ENCODE assay signal across 10 cellular contexts in the genomic region with DNA sequence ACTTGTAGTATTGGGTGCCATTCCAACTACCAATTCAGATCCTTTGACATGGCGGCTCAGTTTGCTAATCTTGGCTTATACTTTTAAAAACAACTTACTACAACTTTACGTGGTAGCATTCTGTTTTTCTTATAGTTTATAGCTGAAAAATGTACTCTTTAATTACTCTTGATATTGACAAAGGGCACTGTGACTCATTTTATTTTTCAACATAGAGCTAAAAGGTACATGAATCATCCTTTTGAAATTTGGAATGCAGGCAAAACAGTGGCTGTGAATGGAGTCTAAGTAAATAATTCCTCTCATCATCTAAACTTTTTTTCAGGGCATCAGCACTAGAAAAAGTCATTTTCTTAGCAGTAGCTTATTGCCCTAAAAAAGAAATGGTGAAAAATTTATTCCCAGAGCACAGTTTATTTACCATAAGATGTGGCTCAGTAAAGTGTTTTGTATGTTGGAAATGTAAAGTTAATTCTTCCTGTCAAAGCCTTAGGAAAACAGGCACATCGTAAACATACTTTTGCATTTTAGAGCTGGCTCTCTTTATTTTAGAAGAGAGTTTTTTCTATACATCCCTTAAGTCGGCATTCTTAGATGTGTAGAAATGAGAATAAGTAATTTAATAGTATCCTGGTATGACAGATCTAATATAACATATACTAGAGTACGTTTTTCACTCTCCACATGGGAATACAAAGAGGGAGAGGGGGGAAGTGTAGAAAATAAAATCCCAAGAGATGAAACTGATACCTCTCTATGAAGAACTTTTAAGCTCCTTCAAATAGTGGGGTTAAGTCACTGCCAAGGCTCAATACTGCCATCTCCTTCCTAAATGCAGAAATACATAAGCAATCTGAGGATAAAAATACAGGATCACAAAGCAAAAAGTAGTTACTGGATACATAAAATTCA. TPM values are rescaled to one million over a fixed set of nuclear protein-coding genes. Genes with fewer than 3 reads are reported as not detected.
DNase-seq lines count a peak whose midpoint lies in the region; ATAC-seq, FAIRE-seq and TF ChIP-seq lines count a peak whose summit lies in the region.
"Had no signal": no experiment of that assay in that cellular context is flagged by ENCODE, and none has a peak within 500 bp of the region (broad histone marks: within the 10 kb centered on the region; RNA-seq: fewer than 3 reads in every experiment).

No MANE protein-coding gene starts in this region.

- H3F3A ChIP-seq in PC-9 (ENCODE audit: insufficient read depth, low read depth) = peaks cover 21% of the 10 kb centered on the region

- H4K20me1 ChIP-seq in HCT116 (ENCODE audit: insufficient read depth) = no peaks in the 10 kb centered on the region
- no peaks in the 10 kb centered on the region for H4K20me1 ChIP-seq in PC-9 (ENCODE audit: insufficient read depth)

- peak overlapping the region; percentile 25 for H3K4me2 ChIP-seq in HCT116 (ENCODE audit: low read length)
- peak overlapping the region; percentile 69 for H3K4me2 ChIP-seq in PC-9
- H3K4me2 ChIP-seq: KMS-11 had no signal

- TF ChIP-seq RAD21 in HCT116 (IDR thresholded peaks at IDR 0.05; ENCODE audit: low read depth) = peak; percentile 57

- POLR2A ChIA-PET in A673 (lab: Charles Lee; ENCODE audit: low non-redundant PET) (interaction anchor here (0.5 to 0.6 kb wide), 2 partner anchors 135 to 1960 kb away, joined by 4 to 7 read pairs; no protein-coding TSS in a partner anchor), HCT116 (lab: Charles Lee) (no interaction called here), PC-9 (lab: Charles Lee; ENCODE audit: unreplicated experiment) (interaction anchor here (0.6 kb wide), 2 partner anchors 322 to 463 kb away, joined by 3 to 4 read pairs; no protein-coding TSS in a partner anchor)
- POLR2A ChIA-PET in activated CD4-positive, alpha-beta T cell treated with anti-CD3 and anti-CD28 coated beads, Interleukin-2, amount 10 ng/mL, durations not matched to agents 7 days and 5 days (lab: Charles Lee) = no interaction called here

- no peak; the same call in 1 of the 2 replicates for ATAC-seq in HCT116

- H3K27ac Mint-ChIP-seq in activated CD4-positive, alpha-beta T cell treated with anti-CD3 and anti-CD28 coated beads, Interleukin-2, amount 10 ng/mL, durations not matched to agents 7 days and 5 days = no peak overlapping the region

- H3K9me2 ChIP-seq in HCT116 (ENCODE audit: insufficient read depth) (no peaks in the 10 kb centered on the region), PC-9 (ENCODE audit: insufficient read depth) (no peaks in the 10 kb centered on the region)

- CTCF ChIA-PET in A673 (lab: Charles Lee) (interaction anchor here (0.5 to 2.0 kb wide), 7 partner anchors 18 to 1047 kb away, joined by 3 to 14 read pairs (median 4); no protein-coding TSS in a partner anchor), HCT116 (lab: Charles Lee) (interaction anchor here (0.7 to 2.4 kb wide), 10 partner anchors 8 to 563 kb away, joined by 3 to 22 read pairs (median 4); no protein-coding TSS in a partner anchor), PC-9 (lab: Charles Lee) (interaction anchor here (1.0 to 2.3 kb wide), 6 partner anchors 121 to 563 kb away, joined by 3 to 16 read pairs (median 4); no protein-coding TSS in a partner anchor)
- CTCF ChIA-PET in activated CD4-positive, alpha-beta T cell treated with anti-CD3 and anti-CD28 coated beads, Interleukin-2, amount 10 ng/mL, durations not matched to agents 7 days and 5 days (lab: Charles Lee) = no interaction called here

- H3K9me3 ChIP-seq in A673 (ENCODE audit: low read depth, low read length, poor library complexity, severe bottlenecking) (no peaks in the 10 kb centered on the region), HCT116 (ENCODE audit: control insufficient read depth in 1 of 2, insufficient read depth in 1 of 2, low read depth in 1 of 2, low read length in 2 of 2) (peaks cover 0 to 5% of the 10 kb centered on the region in 2 experiments; a peak in 1 of 4 replicates), PC-9 (ENCODE audit: insufficient read depth, low read depth) (no peaks in the 10 kb centered on the region; the same call in 1 of the 2 replicates)

- no peak overlapping the region for H3K9ac ChIP-seq in HCT116 (ENCODE audit: low read length)
- H3K9ac ChIP-seq: KMS-11 had no signal

- DNase-seq in A673 (ENCODE audit: low spot score) (peak; percentile 85), HCT116 (ENCODE audit: low read depth, low spot score) (peak; percentile 6), PC-9 (peak in 1 of 2 experiments; percentile 76), fibroblast of peridontal ligament (ENCODE audit: extremely low read depth) (peak; percentile 89), RCC 7860 (ENCODE audit: low spot score) (no peak), NAMALWA (ENCODE audit: low spot score) (no peak), GM12892 (ENCODE audit: insufficient read length) (no peak)
- DNase-seq in activated CD4-positive, alpha-beta T cell treated with anti-CD3 and anti-CD28 coated beads, Interleukin-2, amount 10 ng/mL, durations not matched to agents 7 days and 5 days = no peak
- DNase-seq: caudate nucleus had no signal

- H3K4me3 Mint-ChIP-seq in activated CD4-positive, alpha-beta T cell treated with anti-CD3 and anti-CD28 coated beads, Interleukin-2, amount 10 ng/mL, durations not matched to agents 7 days and 5 days = no peak overlapping the region

- no peak for TF ChIP-seq POLR2A in HCT116 (IDR thresholded peaks at IDR 0.05; ENCODE audit: borderline replicate concordance, extremely low read depth, insufficient read depth, insufficient read length)
- no peak for TF ChIP-seq POLR2A in GM12892 (IDR thresholded peaks at IDR 0.05; ENCODE audit: low read depth, low read length)

- H3K36me3 ChIP-seq in A673 (ENCODE audit: insufficient read depth, low read length, poor library complexity, severe bottlenecking) (no peaks in the 10 kb centered on the region), HCT116 (ENCODE audit: control insufficient read depth in 1 of 2, insufficient read depth in 2 of 2, low read length in 2 of 2) (no peaks in the 10 kb centered on the region), PC-9 (ENCODE audit: low read depth) (no peaks in the 10 kb centered on the region)

- H3K4me1 ChIP-seq in A673 (ENCODE audit: insufficient read depth, low read length, poor library complexity, severe bottlenecking) (peaks cover 10% of the 10 kb centered on the region), HCT116 (ENCODE audit: control insufficient read depth in 1 of 2, insufficient read depth in 2 of 2, low read length in 2 of 2) (peaks cover 4 to 14% of the 10 kb centered on the region in 2 experiments; a peak in 3 of 4 replicates), PC-9 (replicated peaks; ENCODE audit: insufficient read depth) (peaks cover 22% of the 10 kb centered on the region)

- BruUV-seq in A673 (replicated peaks; lab: Mats Ljungman, UMichigan) (no TSS peak), HCT116 (replicated peaks; lab: Mats Ljungman, UMichigan) (no TSS peak), PC-9 (replicated peaks; lab: Mats Ljungman, UMichigan) (no TSS peak)

- no peaks in the 10 kb centered on the region for H3K4me1 Mint-ChIP-seq in activated CD4-positive, alpha-beta T cell treated with anti-CD3 and anti-CD28 coated beads, Interleukin-2, amount 10 ng/mL, durations not matched to agents 7 days and 5 days

- H3K27me3 Mint-ChIP-seq in activated CD4-positive, alpha-beta T cell treated with anti-CD3 and anti-CD28 coated beads, Interleukin-2, amount 10 ng/mL, durations not matched to agents 7 days and 5 days = no peaks in the 10 kb centered on the region

- H3K36me3 Mint-ChIP-seq in activated CD4-positive, alpha-beta T cell treated with anti-CD3 and anti-CD28 coated beads, Interleukin-2, amount 10 ng/mL, durations not matched to agents 7 days and 5 days (ENCODE audit: low read depth) = no peaks in the 10 kb centered on the region

- FAIRE-seq in RCC 7860 (lab: Jason Lieb, UNC) = no peak
- FAIRE-seq in GM12892 (lab: Jason Lieb, UNC) = no peak

- RAD21 ChIA-PET in HCT116 (lab: Charles Lee; ENCODE audit: low non-redundant PET in 1 of 2, low total read pairs in 2 of 2, uncharacterized antibody in 2 of 2, unreplicated experiment in 2 of 2) = no interaction called here

- H3K27ac ChIP-seq in A673 (ENCODE audit: low read depth, low read length, poor library complexity, severe bottlenecking) (no peak overlapping the region), HCT116 (ENCODE audit: low read depth, low read length) (peak overlapping the region; percentile 41; the same call in 1 of the 2 replicates), PC-9 (peak overlapping the region; percentile 85)
- H3K27ac ChIP-seq: KMS-11 had no signal

- H3K4me3 ChIP-seq in A673 (ENCODE audit: low read depth, low read length, poor library complexity, severe bottlenecking) (no peak overlapping the region), HCT116 (replicated peaks in 1 of 2; ENCODE audit: low read depth in 1 of 2, low read length in 2 of 2) (no peak overlapping the region), PC-9 (no peak overlapping the region)

- H3K27me3 ChIP-seq in A673 (replicated peaks; ENCODE audit: insufficient read depth, low read depth, low read length, poor library complexity) (no peaks in the 10 kb centered on the region), HCT116 (ENCODE audit: insufficient read depth, low read length) (no peaks in the 10 kb centered on the region), PC-9 (ENCODE audit: insufficient read depth, low read depth) (no peaks in the 10 kb centered on the region)

- TF ChIP-seq CTCF in A673 (conservative IDR thresholded peaks at IDR 0.05; ENCODE audit: low read depth, low read length) (peak; percentile 74), HCT116 (IDR thresholded peaks at IDR 0.05 in 2 of 3, conservative IDR thresholded peaks at IDR 0.05 in 1 of 3; ENCODE audit: borderline replicate concordance in 1 of 3, insufficient read depth in 1 of 3, low read depth in 2 of 3, low read length in 2 of 3) (peak; percentile 19 to 48 (median 36); a peak in 4 of 6 replicates), PC-9 (conservative IDR thresholded peaks at IDR 0.05) (peak; percentile 50)

- peaks cover 2% of the 10 kb centered on the region for H3K9me3 Mint-ChIP-seq in activated CD4-positive, alpha-beta T cell treated with anti-CD3 and anti-CD28 coated beads, Interleukin-2, amount 10 ng/mL, durations not matched to agents 7 days and 5 days

- intact Hi-C loops in A673 (cut with micrococcal nuclease; ENCODE audit: unreplicated experiment) = loop anchor here (5.0 kb wide), 3 partner anchors 185 to 470 kb away; no protein-coding TSS in a partner anchor
- intact Hi-C loops in HCT116 (cut with micrococcal nuclease) = no loop called here
- intact Hi-C loops in PC-9 (cut with micrococcal nuclease; ENCODE audit: unreplicated experiment) = loop anchor here (1.0 to 5.0 kb wide), 6 partner anchors 36 to 469 kb away; partner anchors contain the start of gene PAX9

- H3K79me2 ChIP-seq in HCT116 (ENCODE audit: insufficient read depth, low read length) (no peaks in the 10 kb centered on the region), PC-9 (ENCODE audit: low read depth) (no peaks in the 10 kb centered on the region)

- H2AFZ ChIP-seq in HCT116 (ENCODE audit: low read depth, low read length, poor library complexity, severe bottlenecking) (no peak overlapping the region), PC-9 (peak overlapping the region; percentile 68; the same call in 1 of the 2 replicates)

RNA-seq across cellular contexts. Expression of gene SLC25A21, which starts 55.2 kb away (rescaled TPM):
- total RNA-seq in A673 (2021) = 4.3 and 4.7 TPM in 2 replicates
- total RNA-seq in HCT116 (2021; ENCODE audit: unreplicated experiment) = 3.5 TPM
- 0.55 and 1.1 TPM in 2 replicates for polyA plus RNA-seq in HCT116 (2012)
- total RNA-seq in PC-9 (2021) = 0.38 and 3.2 TPM in 2 replicates
- total RNA-seq in activated CD4-positive, alpha-beta T cell treated with anti-CD3 and anti-CD28 coated beads, Interleukin-2, amount 10 ng/mL, durations not matched to agents 7 days and 5 days = not detected
- polyA plus RNA-seq in GM12892 (2012; ENCODE audit: missing spikeins) = not detected

Comparison
In these comparisons a context has a peak if more than half of its experiments do, and no peak if none do; other contexts are left out.
1. DNase-seq: peak in A673 (single experiment), HCT116 (single experiment) and fibroblast of peridontal ligament (single experiment); none in activated CD4-positive, alpha-beta T cell treated with anti-CD3 and anti-CD28 coated beads, Interleukin-2, amount 10 ng/mL, durations not matched to agents 7 days and 5 days (single experiment), RCC 7860 (single experiment), NAMALWA (single experiment) and GM12892 (single experiment).
2. POLR2A ChIA-PET loops: an anchor here in A673 (0.5 to 0.6 kb wide) and PC-9 (0.6 kb wide); none called in HCT116 and activated CD4-positive, alpha-beta T cell treated with anti-CD3 and anti-CD28 coated beads, Interleukin-2, amount 10 ng/mL, durations not matched to agents 7 days and 5 days.
3. Peak in every context shown above with its lines, with median percentiles within 50 percentile points of each other: CTCF ChIP-seq.